Comparison of ENCODE assay signal across 8 cellular contexts in genomic region chr20:3820901-3821727, GRCh38. TPM values are rescaled to one million over a fixed set of nuclear protein-coding genes. Genes with fewer than 3 reads are reported as not detected.
DNase-seq lines count a peak whose midpoint lies in the region; ATAC-seq and TF ChIP-seq lines count a peak whose summit lies in the region.

No MANE protein-coding gene starts in this region.

- H3K9ac ChIP-seq in iPS-18a (ENCODE audit: low read length), result peak overlapping the region; percentile 90

- H3K36me3 Mint-ChIP-seq in activated CD4-positive, alpha-beta T cell treated with anti-CD3 and anti-CD28 coated beads for 36 hours (ENCODE audit: low read depth), result peaks cover 13% of the 10 kb centered on the region
- no peaks in the 10 kb centered on the region for H3K36me3 Mint-ChIP-seq in WTC11

- no peaks in the 10 kb centered on the region for H3K27me3 Mint-ChIP-seq in activated CD4-positive, alpha-beta T cell treated with anti-CD3 and anti-CD28 coated beads for 36 hours
- H3K27me3 Mint-ChIP-seq in WTC11 (ENCODE audit: low read depth), result no peaks in the 10 kb centered on the region

- H3K27ac ChIP-seq in iPS-18a (ENCODE audit: low read length) (peak overlapping the region; percentile 82), substantia nigra (ENCODE audit: low read depth, low read length, poor library complexity, severe bottlenecking) (peak overlapping the region; percentile 100)

- intact Hi-C loops in activated CD4-positive, alpha-beta T cell treated with anti-CD3 and anti-CD28 coated beads for 36 hours (cut with DNase I, micrococcal nuclease), result loop anchor here (1.0 to 5.0 kb wide), 11 partner anchors 10 to 1719 kb away; partner anchors contain the start of genes ADISSP (in 2 of the 2), CENPB (in 2 of the 2), MAVS (in 2 of the 2) and PANK2 (in 1 of the 2)

- no peak for ATAC-seq in activated CD4-positive, alpha-beta T cell treated with anti-CD3 and anti-CD28 coated beads for 36 hours
- no peak for ATAC-seq in WTC11
- no peak for ATAC-seq in HG03442 (IDR thresholded peaks at IDR 0.05; ENCODE audit: unreplicated experiment)

- H3K4me1 Mint-ChIP-seq in activated CD4-positive, alpha-beta T cell treated with anti-CD3 and anti-CD28 coated beads for 36 hours, result peaks cover 25% of the 10 kb centered on the region
- peaks cover 22% of the 10 kb centered on the region for H3K4me1 Mint-ChIP-seq in WTC11

- no peak for DNase-seq in activated CD4-positive, alpha-beta T cell treated with anti-CD3 and anti-CD28 coated beads for 36 hours
- DNase-seq in activated CD4-positive, alpha-beta T cell treated with anti-CD3 and anti-CD28 coated beads for 4 hours, result no peak
- DNase-seq in WTC11 (ENCODE audit: low spot score) (no peak), substantia nigra (lab: John Stamatoyannopoulos, UW) (peak in 1 of 49 donors; percentile 44), LoVo (ENCODE audit: low spot score) (no peak), middle frontal gyrus (ENCODE audit: extremely low spot score, low spot score) (no peak)

- H3K27me3 ChIP-seq in iPS-18a (ENCODE audit: control insufficient read depth, insufficient read depth, low read length), result no peaks in the 10 kb centered on the region

- no peaks in the 10 kb centered on the region for H3K36me3 ChIP-seq in iPS-18a (ENCODE audit: control insufficient read depth, low read depth, low read length)

- CTCF ChIA-PET in activated CD4-positive, alpha-beta T cell treated with anti-CD3 and anti-CD28 coated beads for 36 hours (lab: Charles Lee), result interaction anchor here (0.6 to 4.3 kb wide), 23 partner anchors 9 to 869 kb away, joined by 3 to 44 read pairs (median 4); partner anchors contain the start of genes ADISSP, CDC25B, CENPB and SPEF1
- CTCF ChIA-PET in WTC11 (lab: Charles Lee), result interaction anchor here (0.6 to 6.6 kb wide), 28 partner anchors 10 to 271 kb away, joined by 3 to 92 read pairs (median 5); partner anchors contain the start of genes ADISSP, CDC25B, CENPB and MAVS

- peaks cover 6% of the 10 kb centered on the region for H3K4me1 ChIP-seq in iPS-18a (ENCODE audit: control insufficient read depth, low read depth, low read length)

- H3K4me3 Mint-ChIP-seq in activated CD4-positive, alpha-beta T cell treated with anti-CD3 and anti-CD28 coated beads for 36 hours, result peak overlapping the region; percentile 89
- peak overlapping the region; percentile 78 for H3K4me3 Mint-ChIP-seq in WTC11

- peak overlapping the region; percentile 92 for H3K4me3 ChIP-seq in iPS-18a (ENCODE audit: low read length)

- no peaks in the 10 kb centered on the region for H3K9me3 ChIP-seq in iPS-18a (ENCODE audit: control insufficient read depth, low read depth, low read length)

- POLR2A ChIA-PET in activated CD4-positive, alpha-beta T cell treated with anti-CD3 and anti-CD28 coated beads for 36 hours (lab: Charles Lee), result interaction anchor here (0.8 to 1.6 kb wide), 3 partner anchors 34 to 53 kb away, joined by 3 to 7 read pairs (median 5); partner anchors contain the start of genes ADISSP, CENPB and SPEF1
- POLR2A ChIA-PET in WTC11 (lab: Charles Lee), result interaction anchor here (1.0 to 1.3 kb wide), 3 partner anchors 21 to 44 kb away, joined by 3 to 5 read pairs (median 4); no protein-coding TSS in a partner anchor

- H3K9me3 Mint-ChIP-seq in activated CD4-positive, alpha-beta T cell treated with anti-CD3 and anti-CD28 coated beads for 36 hours (ENCODE audit: low read depth), result no peaks in the 10 kb centered on the region
- no peaks in the 10 kb centered on the region for H3K9me3 Mint-ChIP-seq in WTC11

- TF ChIP-seq CTCF in WTC11 (IDR thresholded peaks at IDR 0.05), result no peak

- peak overlapping the region; percentile 96 for H3K27ac Mint-ChIP-seq in activated CD4-positive, alpha-beta T cell treated with anti-CD3 and anti-CD28 coated beads for 36 hours
- H3K27ac Mint-ChIP-seq in WTC11, result peak overlapping the region; percentile 97

TF ChIP-seq in WTC11, 78 proteins besides CTCF, POLR2A, EP300 and RAD21:
- TF ChIP-seq ARID4B (CRISPR knock-in tag; IDR thresholded peaks at IDR 0.05; ENCODE audit: borderline replicate concordance) (0 out of 2 replicates have a peak, but pooled peaks have one; percentile 9), EMX1 (CRISPR knock-in tag; IDR thresholded peaks at IDR 0.05) (no peak)

RNA-seq across cellular contexts. Expression of gene AP5S1, which starts 0.8 kb away (rescaled TPM):
- total RNA-seq in activated CD4-positive, alpha-beta T cell treated with anti-CD3 and anti-CD28 coated beads for 36 hours, result 10 to 100 TPM in 1 of 2 experiments, 1 to 10 TPM in 1; 9.1 to 11.3 TPM
- 2.8 to 4.1 TPM (median 3.1 TPM) in 3 replicates for total RNA-seq in WTC11 (2021)

RNA-seq across cellular contexts. Expression of gene CDC25B, which starts 25.0 kb away (rescaled TPM):
- total RNA-seq in activated CD4-positive, alpha-beta T cell treated with anti-CD3 and anti-CD28 coated beads for 36 hours, result 10 to 100 TPM; 79.8 to 96.2 TPM
- total RNA-seq in WTC11 (2021), result 35.2 to 37.5 TPM (median 37.4 TPM) in 3 replicates

RNA-seq across cellular contexts. Expression of gene MAVS, which starts 25.5 kb away (rescaled TPM):
- 10 to 100 TPM; 23.2 to 25.9 TPM for total RNA-seq in activated CD4-positive, alpha-beta T cell treated with anti-CD3 and anti-CD28 coated beads for 36 hours
- 23.4 to 26.0 TPM (median 24.4 TPM) in 3 replicates for total RNA-seq in WTC11 (2021)

RNA-seq across cellular contexts. Expression of gene CENPB, which starts 34.6 kb away (rescaled TPM):
- total RNA-seq in activated CD4-positive, alpha-beta T cell treated with anti-CD3 and anti-CD28 coated beads for 36 hours, result 10 to 100 TPM; 46.2 to 48.3 TPM
- total RNA-seq in WTC11 (2021), result 55.3 to 58.7 TPM (median 57.6 TPM) in 3 replicates

RNA-seq across cellular contexts. Expression of gene SPEF1, which starts 39.9 kb away (rescaled TPM):
- total RNA-seq in activated CD4-positive, alpha-beta T cell treated with anti-CD3 and anti-CD28 coated beads for 36 hours, result under 1 TPM in 1 of 2 experiments, not detected in 1; 0.14 TPM
- total RNA-seq in WTC11 (2021), result 0.41 to 0.72 TPM (median 0.64 TPM) in 3 replicates
